10 cellular contexts compared by ENCODE assay signal in the genomic region with DNA sequence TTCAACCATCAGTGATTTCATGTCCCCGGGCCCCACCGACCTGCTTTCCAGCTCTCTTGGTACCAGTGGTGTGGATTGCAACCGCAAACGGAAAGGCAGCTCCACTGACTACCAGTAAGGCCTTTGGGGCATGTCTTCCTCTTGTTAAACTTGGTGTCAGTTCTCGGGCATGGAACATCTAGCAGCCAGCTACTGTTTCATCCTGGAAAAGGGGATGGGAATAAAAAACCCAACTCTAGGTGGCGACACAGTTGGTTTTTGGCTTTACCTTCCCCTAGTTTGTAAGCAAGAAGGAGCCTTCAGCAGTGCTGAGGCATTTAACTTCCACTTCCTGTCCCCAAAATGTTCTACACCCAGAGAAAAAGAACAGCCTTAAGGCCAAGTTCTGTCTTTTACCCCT.
DNase-seq lines count a peak whose midpoint lies in the region; ATAC-seq, FAIRE-seq and TF ChIP-seq lines count a peak whose summit lies in the region.
"Had no signal": no experiment of that assay in that cellular context is flagged by ENCODE, and none has a peak within 500 bp of the region (broad histone marks: within the 10 kb centered on the region; RNA-seq: fewer than 3 reads in every experiment).

No MANE protein-coding gene starts in this region.

- no peak overlapping the region for H3K27ac ChIP-seq in PC-9

- no peak overlapping the region for H2AFZ ChIP-seq in PC-9

- intact Hi-C loops in PC-9 (cut with micrococcal nuclease; ENCODE audit: unreplicated experiment): no loop called here

- H3K36me3 ChIP-seq in PC-9 (ENCODE audit: low read depth): no peaks in the 10 kb centered on the region

- H3K9me2 ChIP-seq in PC-9 (ENCODE audit: insufficient read depth): no peaks in the 10 kb centered on the region

- H3K4me1 ChIP-seq in PC-9 (replicated peaks; ENCODE audit: insufficient read depth): no peaks in the 10 kb centered on the region

- no peak overlapping the region for H3K4me2 ChIP-seq in PC-9

- ATAC-seq in HG02885 (IDR thresholded peaks at IDR 0.05; ENCODE audit: poor library complexity, unreplicated experiment): no peak
- no peak for ATAC-seq in HG03378 (IDR thresholded peaks at IDR 0.05; ENCODE audit: unreplicated experiment)

- BruUV-seq in PC-9 (replicated peaks; lab: Mats Ljungman, UMichigan): no TSS peak

- CTCF ChIA-PET in PC-9 (lab: Charles Lee): interaction anchor here (0.6 kb wide), 1 partner anchor 29 kb away, joined by 3 read pairs; no protein-coding TSS in a partner anchor

- FAIRE-seq in GM19239 (lab: Jason Lieb, UNC): peak; percentile 69
- no peak for FAIRE-seq in urothelium cell line (lab: Jason Lieb, UNC)

- H3K79me2 ChIP-seq in PC-9 (ENCODE audit: low read depth): no peaks in the 10 kb centered on the region

- no peaks in the 10 kb centered on the region for H3F3A ChIP-seq in PC-9 (ENCODE audit: insufficient read depth, low read depth)

- no peaks in the 10 kb centered on the region for H4K20me1 ChIP-seq in PC-9 (ENCODE audit: insufficient read depth)

- no peak overlapping the region for H3K4me3 ChIP-seq in PC-9

- no peaks in the 10 kb centered on the region for H3K9me3 ChIP-seq in PC-9 (ENCODE audit: insufficient read depth, low read depth)

- no peaks in the 10 kb centered on the region for H3K27me3 ChIP-seq in PC-9 (ENCODE audit: insufficient read depth, low read depth)

- TF ChIP-seq CTCF in PC-9 (conservative IDR thresholded peaks at IDR 0.05): peak; percentile 35; the same call in 1 of the 2 replicates

- peak; percentile 31 for DNase-seq in AG08395 (ENCODE audit: low spot score)
- no peak for DNase-seq in GM19239 (ENCODE audit: insufficient read length, low spot score)
- no peak for DNase-seq in PC-9
- peak; percentile 18 for DNase-seq in foreskin melanocyte
- no peak for DNase-seq in urothelium cell line (ENCODE audit: low spot score)
- no peak for DNase-seq in activated CD8-positive, alpha-beta memory T cell treated with anti-CD3 and anti-CD28 coated beads, Interleukin-2, amount 50 U/mL, for 48 hours
- DNase-seq: activated CD4-positive, alpha-beta T cell treated with anti-CD3 and anti-CD28 coated beads, Interleukin-2, amount 50 U/mL, for 4 hours; NCI-H2081 treated with DMSO at 0.1 percent for 48 hours had no signal

- POLR2A ChIA-PET in PC-9 (lab: Charles Lee; ENCODE audit: unreplicated experiment): no interaction called here

Comparison
In these comparisons a context has a peak if more than half of its experiments do, and no peak if none do; other contexts are left out.
1. DNase-seq: peak in AG08395 (single experiment) and foreskin melanocyte (single experiment); none in GM19239 (single experiment), PC-9 (0 of 2), urothelium cell line (single experiment) and activated CD8-positive, alpha-beta memory T cell treated with anti-CD3 and anti-CD28 coated beads, Interleukin-2, amount 50 U/mL, for 48 hours (single experiment).